Comparison of ENCODE assay signal across 30 cellular contexts in the genomic region with DNA sequence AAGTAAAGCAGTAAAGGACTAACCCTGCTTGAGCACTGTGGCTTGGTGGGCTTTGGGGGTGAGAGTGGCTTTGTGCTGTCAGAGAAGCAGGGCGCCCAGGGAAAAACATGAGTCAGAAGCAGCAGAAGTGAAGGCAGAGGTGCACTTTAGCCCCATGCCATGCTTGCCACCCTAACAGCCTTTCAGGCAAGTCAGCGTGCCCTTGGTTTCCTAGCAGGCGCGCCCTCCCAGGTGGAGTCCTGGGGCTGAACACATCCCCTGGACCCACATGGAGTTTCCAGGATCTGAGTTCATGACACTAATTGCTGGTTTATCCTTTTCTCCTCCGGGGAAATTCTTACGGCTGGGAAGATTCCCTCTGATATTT.
"Had no signal": no experiment of that assay in that cellular context is flagged by ENCODE, and none has a peak within 500 bp of the region (broad histone marks: within the 10 kb centered on the region; RNA-seq: fewer than 3 reads in every experiment).

No MANE protein-coding gene starts in this region.

- H3K4me3 ChIP-seq: coronary artery, gastroesophageal sphincter, heart left ventricle, hepatocyte, left lung, mucosa of descending colon, ovary, psoas muscle, skin epidermis, thoracic aorta, tibial nerve, upper lobe of right lung, uterus had no signal

- H3K4me3 Mint-ChIP-seq: mesothelial cell of epicardium; naive B cell; natural killer cell treated with Interleukin-12 subunit alpha and Interleukin-12 subunit beta and Interleukin-15 and Interleukin-18, amount 100 ng/mL, for 72 hours; neural crest cell; stimulated activated naive B cell treated with anti-CD40 and anti-IgM and Interleukin-4, amounts not matched to agents 10 μg/mL and 1 μg/mL and 100 μg/mL, for 72 hours; stimulated activated naive CD8-positive, alpha-beta T cell treated with anti-CD3 and anti-CD28 coated beads, Interleukin-15, Interleukin-2, amounts not matched to agents 100 ng/mL and 50 ng/mL, for 24 hours had no signal

- H3K4me1 Mint-ChIP-seq: naive B cell; stimulated activated naive B cell treated with anti-CD40 and anti-IgM and Interleukin-4, amounts not matched to agents 10 μg/mL and 1 μg/mL and 100 μg/mL, for 72 hours had no signal

- H3K9me3 Mint-ChIP-seq: mesothelial cell of epicardium; naive B cell; natural killer cell treated with Interleukin-12 subunit alpha and Interleukin-12 subunit beta and Interleukin-15 and Interleukin-18, amount 100 ng/mL, for 72 hours; neural crest cell; stimulated activated naive B cell treated with anti-CD40 and anti-IgM and Interleukin-4, amounts not matched to agents 10 μg/mL and 1 μg/mL and 100 μg/mL, for 72 hours; stimulated activated naive CD8-positive, alpha-beta T cell treated with anti-CD3 and anti-CD28 coated beads, Interleukin-15, Interleukin-2, amounts not matched to agents 100 ng/mL and 50 ng/mL, for 24 hours had no signal

- H3K27ac ChIP-seq: coronary artery, gastroesophageal sphincter, heart left ventricle, hepatocyte, left lung, ovary, psoas muscle, skin epidermis, thoracic aorta, tibial nerve, upper lobe of right lung, uterus had no signal

- H3K36me3 ChIP-seq: gastroesophageal sphincter, heart left ventricle, left lung, ovary, thoracic aorta, tibial nerve, upper lobe of right lung, uterus had no signal

- H3K4me2 ChIP-seq: hepatocyte had no signal

- H3K79me2 ChIP-seq: hepatocyte had no signal

- H3K27ac Mint-ChIP-seq: mesothelial cell of epicardium; naive B cell; natural killer cell treated with Interleukin-12 subunit alpha and Interleukin-12 subunit beta and Interleukin-15 and Interleukin-18, amount 100 ng/mL, for 72 hours; stimulated activated naive CD8-positive, alpha-beta T cell treated with anti-CD3 and anti-CD28 coated beads, Interleukin-15, Interleukin-2, amounts not matched to agents 100 ng/mL and 50 ng/mL, for 24 hours had no signal

- FAIRE-seq: endometrium, islet of Langerhans had no signal

- H2AFZ ChIP-seq: hepatocyte had no signal

- H3K36me3 Mint-ChIP-seq: mesothelial cell of epicardium; naive B cell; natural killer cell treated with Interleukin-12 subunit alpha and Interleukin-12 subunit beta and Interleukin-15 and Interleukin-18, amount 100 ng/mL, for 72 hours; stimulated activated naive B cell treated with anti-CD40 and anti-IgM and Interleukin-4, amounts not matched to agents 10 μg/mL and 1 μg/mL and 100 μg/mL, for 72 hours had no signal

- H3K4me1 ChIP-seq: gastroesophageal sphincter, left lung, psoas muscle, upper lobe of right lung, uterus had no signal

- H3K27me3 ChIP-seq: gastroesophageal sphincter, heart left ventricle, hepatocyte, left lung, ovary, tibial nerve, upper lobe of right lung, uterus had no signal

- ATAC-seq: gastroesophageal sphincter; heart left ventricle; left cardiac atrium; left lung; mucosa of descending colon; natural killer cell treated with Interleukin-12 subunit alpha and Interleukin-12 subunit beta and Interleukin-15 and Interleukin-18, amount 100 ng/mL, for 72 hours; psoas muscle; right cardiac atrium; stimulated activated naive B cell treated with anti-CD40 and anti-IgM and Interleukin-4, amounts not matched to agents 10 μg/mL and 1 μg/mL and 100 μg/mL, for 72 hours; upper lobe of right lung had no signal

- H3K9me3 ChIP-seq: gastroesophageal sphincter, heart left ventricle, left lung, mucosa of descending colon, ovary, psoas muscle, thoracic aorta, tibial nerve, upper lobe of right lung, uterus had no signal

- DNase-seq: dermis blood vessel endothelial cell; effector memory CD4-positive, alpha-beta T cell; foreskin fibroblast; heart left ventricle; left cardiac atrium; left lung; mesenchymal stem cell; mucosa of descending colon; naive B cell; nucleus accumbens; ovary; psoas muscle; right cardiac atrium; stimulated activated CD4-positive, alpha-beta T cell treated with anti-CD3 and anti-CD28 coated beads, Interleukin-15, amount 100 ng/mL, for 24 hours; stimulated activated CD4-positive, alpha-beta T cell treated with anti-CD3 and anti-CD28 coated beads, Interleukin-2, amount 100 ng/mL, for 48 hours; stimulated activated naive B cell treated with anti-CD40 and anti-IgM and Interleukin-4, amounts not matched to agents 10 μg/mL and 1 μg/mL and 100 μg/mL, for 72 hours; upper lobe of right lung; uterus had no signal
